Comparison of ENCODE assay signal across 8 cellular contexts in genomic region chr18:10559566-10560456, GRCh38. TPM values are rescaled to one million over a fixed set of nuclear protein-coding genes. Genes with fewer than 3 reads are reported as not detected.
A peak's percentile ranks its signal among the peaks of the same experiment; 100 is the strongest.
DNase-seq lines count a peak whose midpoint lies in the region; ATAC-seq and TF ChIP-seq lines count a peak whose summit lies in the region.

No MANE protein-coding gene starts in this region.

- H3K36me3 Mint-ChIP-seq in CD14-positive monocyte: peaks cover 28 to 29% of the 10 kb centered on the region in 2 donors

- H3K9ac ChIP-seq in rectal smooth muscle tissue (ENCODE audit: low read length): no peak overlapping the region

- ATAC-seq in GM19397 (IDR thresholded peaks at IDR 0.05; ENCODE audit: unreplicated experiment) (peak; percentile 43), HG03520 (IDR thresholded peaks at IDR 0.05; ENCODE audit: unreplicated experiment) (no peak)

- peak overlapping the region; percentile 49 to 83 for H3K4me3 Mint-ChIP-seq in CD14-positive monocyte

- intact Hi-C loops in CD14-positive monocyte (cut with micrococcal nuclease): loop anchor here (5.0 to 10.0 kb wide), 3 partner anchors 475 to 992 kb away; no protein-coding TSS in a partner anchor

- H3K36me3 ChIP-seq in rectal smooth muscle tissue (ENCODE audit: control insufficient read depth, insufficient read depth, low read length): peaks cover 7% of the 10 kb centered on the region

- no peaks in the 10 kb centered on the region for H3K27me3 ChIP-seq in rectal smooth muscle tissue (ENCODE audit: control insufficient read depth, insufficient read depth, low read length)

- peak overlapping the region; percentile 6 for H3K4me3 ChIP-seq in fibroblast of mammary gland (ENCODE audit: control insufficient read depth, low read depth, low read length)
- peak overlapping the region; percentile 42 for H3K4me3 ChIP-seq in rectal smooth muscle tissue (ENCODE audit: low read length)

- H3K4me1 ChIP-seq in rectal smooth muscle tissue (ENCODE audit: control insufficient read depth, insufficient read depth, low read length): no peaks in the 10 kb centered on the region

- H3K4me1 Mint-ChIP-seq in CD14-positive monocyte: peaks cover 10% of the 10 kb centered on the region

- H3K27ac Mint-ChIP-seq in CD14-positive monocyte: peak overlapping the region in 3 of 7 donors; percentile 24 to 55 (median 26)

- no peak overlapping the region for H3K27ac ChIP-seq in rectal smooth muscle tissue (ENCODE audit: low read depth, low read length)

- TF ChIP-seq CTCF in CD14-positive monocyte (IDR thresholded peaks at IDR 0.05) (no peak), fibroblast of mammary gland (conservative IDR thresholded peaks at IDR 0.05; ENCODE audit: control insufficient read depth, insufficient read depth, low read depth, low read length) (no peak)

- H3K27me3 Mint-ChIP-seq in CD14-positive monocyte (ENCODE audit: low read depth in 3 of 3): peaks cover 0 to 4% (median 3%) of the 10 kb centered on the region in 3 donors

- H3K9me3 Mint-ChIP-seq in CD14-positive monocyte: no peaks in the 10 kb centered on the region

- DNase-seq in CD14-positive monocyte (ENCODE audit: low spot score) (no peak), NCI-H69 (lab: John Stamatoyannopoulos, UW) (peak; percentile 46), fibroblast of mammary gland (ENCODE audit: low read depth) (no peak), NCI-H1930 (lab: John Stamatoyannopoulos, UW) (no peak)
- no peak for DNase-seq in activated CD4-positive, CD25-positive, alpha-beta regulatory T cell (lab: John Stamatoyannopoulos, UW)

RNA-seq across cellular contexts. Expression of gene NAPG, which starts 34.0 kb away (rescaled TPM):
- 10 to 100 TPM; 15.9 to 17.5 TPM for polyA plus RNA-seq in CD14-positive monocyte
